20 cellular contexts compared by ENCODE assay signal in genomic region chr7:47349401-47349800, GRCh38.
"Had no signal": no experiment of that assay in that cellular context is flagged by ENCODE, and none has a peak within 500 bp of the region (broad histone marks: within the 10 kb centered on the region; RNA-seq: fewer than 3 reads in every experiment).

No MANE protein-coding gene starts in this region.

- H3K4me1 ChIP-seq: prostate gland had no signal

- H3K9me3 ChIP-seq: prostate gland had no signal

- DNase-seq: activated CD4-positive, alpha-beta memory T cell treated with anti-CD3 and anti-CD28 coated beads for 36 hours; activated CD4-positive, alpha-beta T cell treated with anti-CD3 and anti-CD28 coated beads for 48 hours; activated effector memory CD4-positive, alpha-beta T cell treated with Interleukin-2 at 50 U/mL for 16 hours; activated naive CD4-positive, alpha-beta T cell treated with anti-CD3 and anti-CD28 coated beads for 36 hours; activated naive CD8-positive, alpha-beta T cell treated with anti-CD3 and anti-CD28 coated beads, Interleukin-2, amount 10 ng/mL, durations not matched to agents 7 days and 5 days; activated T-cell treated with anti-CD3 and anti-CD28 coated beads, Interleukin-2, amount 50 U/mL, for 72 hours; amniotic stem cell; effector memory CD4-positive, alpha-beta T cell; hypothalamus; naive B cell; stimulated activated CD4-positive, alpha-beta T cell treated with anti-CD3 and anti-CD28 coated beads, Interleukin-4, amount 100 ng/mL, for 24 hours; stimulated activated naive CD4-positive, alpha-beta T cell treated with Interleukin-2 at 50 U/mL for 16 hours had no signal

- H3K9me3 Mint-ChIP-seq: activated CD4-positive, alpha-beta memory T cell treated with anti-CD3 and anti-CD28 coated beads for 36 hours; activated naive CD4-positive, alpha-beta T cell treated with anti-CD3 and anti-CD28 coated beads for 36 hours; activated naive CD8-positive, alpha-beta T cell treated with anti-CD3 and anti-CD28 coated beads, Interleukin-2, amount 10 ng/mL, durations not matched to agents 7 days and 5 days; activated T-cell treated with anti-CD3 and anti-CD28 coated beads, Interleukin-2, amount 50 U/mL, for 72 hours; memory B cell; naive B cell; neural crest cell had no signal

- H3K36me3 Mint-ChIP-seq: activated CD4-positive, alpha-beta memory T cell treated with anti-CD3 and anti-CD28 coated beads for 36 hours; activated naive CD8-positive, alpha-beta T cell treated with anti-CD3 and anti-CD28 coated beads, Interleukin-2, amount 10 ng/mL, durations not matched to agents 7 days and 5 days had no signal

- H3K36me3 ChIP-seq: cardiac muscle cell, prostate gland had no signal

- H3K4me3 ChIP-seq: cardiac muscle cell, prostate gland had no signal

- H3K27ac Mint-ChIP-seq: activated CD4-positive, alpha-beta memory T cell treated with anti-CD3 and anti-CD28 coated beads for 36 hours; activated naive CD4-positive, alpha-beta T cell treated with anti-CD3 and anti-CD28 coated beads for 36 hours; activated naive CD8-positive, alpha-beta T cell treated with anti-CD3 and anti-CD28 coated beads, Interleukin-2, amount 10 ng/mL, durations not matched to agents 7 days and 5 days; activated T-cell treated with anti-CD3 and anti-CD28 coated beads, Interleukin-2, amount 50 U/mL, for 72 hours; memory B cell had no signal

- H3K27me3 Mint-ChIP-seq: activated CD4-positive, alpha-beta memory T cell treated with anti-CD3 and anti-CD28 coated beads for 36 hours; activated naive CD8-positive, alpha-beta T cell treated with anti-CD3 and anti-CD28 coated beads, Interleukin-2, amount 10 ng/mL, durations not matched to agents 7 days and 5 days; memory B cell; naive B cell had no signal

- H3K4me3 Mint-ChIP-seq: activated CD4-positive, alpha-beta memory T cell treated with anti-CD3 and anti-CD28 coated beads for 36 hours; activated naive CD4-positive, alpha-beta T cell treated with anti-CD3 and anti-CD28 coated beads for 36 hours; activated naive CD8-positive, alpha-beta T cell treated with anti-CD3 and anti-CD28 coated beads, Interleukin-2, amount 10 ng/mL, durations not matched to agents 7 days and 5 days; activated T-cell treated with anti-CD3 and anti-CD28 coated beads, Interleukin-2, amount 50 U/mL, for 72 hours; memory B cell; naive B cell; neural crest cell had no signal

- FAIRE-seq: endothelial cell of umbilical vein, frontal cortex, urothelium cell line had no signal

- H3K27me3 ChIP-seq: cardiac muscle cell had no signal

- ATAC-seq: activated T-cell treated with anti-CD3 and anti-CD28 coated beads, Interleukin-2, amount 50 U/mL, for 72 hours; esophagus mucosa had no signal

- H3K4me1 Mint-ChIP-seq: activated naive CD8-positive, alpha-beta T cell treated with anti-CD3 and anti-CD28 coated beads, Interleukin-2, amount 10 ng/mL, durations not matched to agents 7 days and 5 days had no signal

- H3K27ac ChIP-seq: cardiac muscle cell, prostate gland had no signal
